8 cellular contexts compared by ENCODE assay signal in genomic region chr1:111199881-111200801, GRCh38. TPM values are rescaled to one million over a fixed set of nuclear protein-coding genes. Genes with fewer than 3 reads are reported as not detected.
DNase-seq lines count a peak whose midpoint lies in the region; ATAC-seq and TF ChIP-seq lines count a peak whose summit lies in the region.

Gene DENND2D (minus strand): TSS chr1:111200646. CDS start chr1:111200459, 187 bp downstream.

- peaks cover 63% of the 10 kb centered on the region for H3K4me1 ChIP-seq in Karpas-422 (ENCODE audit: low read length)
- peaks cover 0 to 85% (median 9%) of the 10 kb centered on the region in 9 donors for H3K4me1 ChIP-seq in heart right ventricle

- H3K9ac ChIP-seq in Karpas-422 (ENCODE audit: low read length), result no peak within 1 kb of the TSS

- 88% methylated on average over 17 of the region's 17 CpGs for WGBS in heart right ventricle, 2 donors

- H3K4me2 ChIP-seq in Karpas-422 (ENCODE audit: low read depth, low read length, poor library complexity, severe bottlenecking), result no peak within 1 kb of the TSS

- H3K36me3 ChIP-seq in Karpas-422 (ENCODE audit: insufficient read depth, low read length), result peaks cover 16% of the 10 kb centered on the region; the same call in 1 of the 2 replicates
- H3K36me3 ChIP-seq in heart right ventricle, result peaks cover 0 to 35% (median 0%) of the 10 kb centered on the region in 9 donors

- H3K9me3 Mint-ChIP-seq in activated CD8-positive, alpha-beta T cell treated with anti-CD3 and anti-CD28 coated beads, Interleukin-2, amount 10 ng/mL, durations not matched to agents 7 days and 5 days (ENCODE audit: insufficient read depth), result no peaks in the 10 kb centered on the region
- H3K9me3 Mint-ChIP-seq in nephron progenitor cell, result peaks cover 6% of the 10 kb centered on the region

- no peak within 1 kb of the TSS for H2AFZ ChIP-seq in Karpas-422 (ENCODE audit: low read length)

- no peak for TF ChIP-seq CTCF in heart right ventricle (IDR thresholded peaks at IDR 0.05)
- no peak for TF ChIP-seq CTCF in nephron progenitor cell (IDR thresholded peaks at IDR 0.05)

- intact Hi-C loops in heart right ventricle (cut with DNase I), result no loop called here

- no peaks in the 10 kb centered on the region for H3K9me2 ChIP-seq in Karpas-422 (replicated peaks; ENCODE audit: insufficient read depth, low read length)

- H3K36me3 Mint-ChIP-seq in activated CD8-positive, alpha-beta T cell treated with anti-CD3 and anti-CD28 coated beads, Interleukin-2, amount 10 ng/mL, durations not matched to agents 7 days and 5 days (ENCODE audit: low read depth), result peaks cover 65% of the 10 kb centered on the region
- H3K36me3 Mint-ChIP-seq in nephron progenitor cell (ENCODE audit: low read depth), result no peaks in the 10 kb centered on the region

- no peaks in the 10 kb centered on the region for H3K27me3 Mint-ChIP-seq in activated CD8-positive, alpha-beta T cell treated with anti-CD3 and anti-CD28 coated beads, Interleukin-2, amount 10 ng/mL, durations not matched to agents 7 days and 5 days (ENCODE audit: low read depth)
- H3K27me3 Mint-ChIP-seq in nephron progenitor cell (ENCODE audit: low read depth, poor library complexity), result peaks cover 40% of the 10 kb centered on the region

- DNase-seq in Karpas-422, result no peak
- DNase-seq in activated CD8-positive, alpha-beta T cell treated with anti-CD3 and anti-CD28 coated beads, Interleukin-2, amount 10 ng/mL, durations not matched to agents 7 days and 5 days, result peak; percentile 78
- DNase-seq in heart right ventricle, result peak; percentile 25 to 43
- DNase-seq in stimulated activated CD4-positive, alpha-beta T cell treated with anti-CD3 and anti-CD28 coated beads, Interleukin-12 subunit alpha, Interleukin-12 subunit beta, amount 100 ng/mL, for 4 hours, result peak; percentile 52
- DNase-seq in nephron progenitor cell, result no peak
- no peak for DNase-seq in DMS114 treated with DMSO at 0.1 percent for 48 hours (lab: John Stamatoyannopoulos, UW; ENCODE audit: unreplicated experiment)

- POLR2A ChIA-PET in activated CD8-positive, alpha-beta T cell treated with anti-CD3 and anti-CD28 coated beads, Interleukin-2, amount 10 ng/mL, durations not matched to agents 7 days and 5 days (lab: Charles Lee), result interaction anchor here (0.6 to 10.4 kb wide), 16 partner anchors 8 to 393 kb away, joined by 3 to 570 read pairs (median 4); partner anchors contain the start of genes CEPT1, CHI3L2 and DRAM2

- peak within 1 kb of the TSS; percentile 99 for H3K4me3 Mint-ChIP-seq in activated CD8-positive, alpha-beta T cell treated with anti-CD3 and anti-CD28 coated beads, Interleukin-2, amount 10 ng/mL, durations not matched to agents 7 days and 5 days
- no peak within 1 kb of the TSS for H3K4me3 Mint-ChIP-seq in nephron progenitor cell

- H3K9me3 ChIP-seq in Karpas-422 (ENCODE audit: low read length), result no peaks in the 10 kb centered on the region
- no peaks in the 10 kb centered on the region for H3K9me3 ChIP-seq in heart right ventricle

- peak within 1 kb of the TSS; percentile 99 for H3K27ac Mint-ChIP-seq in activated CD8-positive, alpha-beta T cell treated with anti-CD3 and anti-CD28 coated beads, Interleukin-2, amount 10 ng/mL, durations not matched to agents 7 days and 5 days
- H3K27ac Mint-ChIP-seq in nephron progenitor cell, result no peak within 1 kb of the TSS

- ATAC-seq in activated CD8-positive, alpha-beta T cell treated with anti-CD3 and anti-CD28 coated beads, Interleukin-2, amount 10 ng/mL, durations not matched to agents 7 days and 5 days, result peak; percentile 37
- ATAC-seq in heart right ventricle (peak in 7 of 8 donors; percentile 13 to 72 (median 47)), GM21529 (IDR thresholded peaks at IDR 0.05; ENCODE audit: unreplicated experiment) (no peak), SK-N-SH treated with all-trans-retinoic acid at 6 μM for 48 hours (no peak)

- H3K79me2 ChIP-seq in Karpas-422 (ENCODE audit: low read length), result peaks cover 34% of the 10 kb centered on the region

- H3K27me3 ChIP-seq in Karpas-422 (ENCODE audit: low read length) (no peaks in the 10 kb centered on the region), heart right ventricle (peaks cover 9 to 24% (median 14%) of the 10 kb centered on the region in 7 donors)

- CTCF ChIA-PET in activated CD8-positive, alpha-beta T cell treated with anti-CD3 and anti-CD28 coated beads, Interleukin-2, amount 10 ng/mL, durations not matched to agents 7 days and 5 days (lab: Charles Lee), result interaction anchor here (0.6 to 14.9 kb wide), 11 partner anchors 9 to 547 kb away, joined by 3 to 528 read pairs (median 3); partner anchors contain the start of genes CEPT1, CHI3L2 and DRAM2

- peaks cover 55% of the 10 kb centered on the region for H3K4me1 Mint-ChIP-seq in activated CD8-positive, alpha-beta T cell treated with anti-CD3 and anti-CD28 coated beads, Interleukin-2, amount 10 ng/mL, durations not matched to agents 7 days and 5 days (ENCODE audit: low read depth)
- peaks cover 9% of the 10 kb centered on the region for H3K4me1 Mint-ChIP-seq in nephron progenitor cell

- no peaks in the 10 kb centered on the region for H4K20me1 ChIP-seq in Karpas-422 (ENCODE audit: insufficient read depth, low read depth, low read length)

- H3K27ac ChIP-seq in Karpas-422 (ENCODE audit: low read length) (peak within 1 kb of the TSS; percentile 88), heart right ventricle (peak within 1 kb of the TSS in 4 of 10 donors; percentile 25 to 93 (median 44))

- H3K4me3 ChIP-seq in Karpas-422 (ENCODE audit: low read length) (no peak within 1 kb of the TSS), heart right ventricle (peak within 1 kb of the TSS in 5 of 10 donors; percentile 5 to 58 (median 15))

TF ChIP-seq in SK-N-SH treated with all-trans-retinoic acid at 6 μM for 48 hours, 23 proteins besides CTCF, POLR2A, EP300 and RAD21:
- TF ChIP-seq, protein P1, sequence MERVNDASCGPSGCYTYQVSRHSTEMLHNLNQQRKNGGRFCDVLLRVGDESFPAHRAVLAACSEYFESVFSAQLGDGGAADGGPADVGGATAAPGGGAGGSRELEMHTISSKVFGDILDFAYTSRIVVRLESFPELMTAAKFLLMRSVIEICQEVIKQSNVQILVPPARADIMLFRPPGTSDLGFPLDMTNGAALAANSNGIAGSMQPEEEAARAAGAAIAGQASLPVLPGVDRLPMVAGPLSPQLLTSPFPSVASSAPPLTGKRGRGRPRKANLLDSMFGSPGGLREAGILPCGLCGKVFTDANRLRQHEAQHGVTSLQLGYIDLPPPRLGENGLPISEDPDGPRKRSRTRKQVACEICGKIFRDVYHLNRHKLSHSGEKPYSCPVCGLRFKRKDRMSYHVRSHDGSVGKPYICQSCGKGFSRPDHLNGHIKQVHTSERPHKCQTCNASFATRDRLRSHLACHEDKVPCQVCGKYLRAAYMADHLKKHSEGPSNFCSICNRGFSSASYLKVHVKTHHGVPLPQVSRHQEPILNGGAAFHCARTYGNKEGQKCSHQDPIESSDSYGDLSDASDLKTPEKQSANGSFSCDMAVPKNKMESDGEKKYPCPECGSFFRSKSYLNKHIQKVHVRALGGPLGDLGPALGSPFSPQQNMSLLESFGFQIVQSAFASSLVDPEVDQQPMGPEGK (CRISPR knock-in tag; IDR thresholded peaks at IDR 0.05; ENCODE audit: borderline replicate concordance), result no peak
- TF ChIP-seq ARNTL (CRISPR knock-in tag; IDR thresholded peaks at IDR 0.05; ENCODE audit: borderline replicate concordance, low read depth) (no peak), ZC3H10 (CRISPR knock-in tag; IDR thresholded peaks at IDR 0.05) (no peak), CSRNP3 (CRISPR knock-in tag; IDR thresholded peaks at IDR 0.05) (no peak), TCF4 (CRISPR knock-in tag; IDR thresholded peaks at IDR 0.05; ENCODE audit: borderline replicate concordance) (no peak), TOX (CRISPR knock-in tag; IDR thresholded peaks at IDR 0.05; ENCODE audit: borderline replicate concordance) (no peak), ESRRG (CRISPR knock-in tag; IDR thresholded peaks at IDR 0.05) (no peak), ZNF70 (CRISPR knock-in tag; IDR thresholded peaks at IDR 0.05) (no peak)

RNA-seq across cellular contexts. Expression of gene DENND2D, which starts in this region (rescaled TPM):
- 80.2 and 90.9 TPM in 2 replicates for total RNA-seq in Karpas-422 (2014; rRNA removed; shearing (Covaris generic); ENCODE audit: low replicate concordance)
- 100 to 1,000 TPM; 262 to 275 TPM for total RNA-seq in activated CD8-positive, alpha-beta T cell treated with anti-CD3 and anti-CD28 coated beads, Interleukin-2, amount 10 ng/mL, durations not matched to agents 7 days and 5 days
- 10 to 100 TPM in 1 of 10 donors, 1 to 10 TPM in 3, under 1 TPM in 6; 0.46 to 11.9 (median 0.85) TPM for total RNA-seq in heart right ventricle
- 1 to 10 TPM; 1.1 to 2.3 TPM for polyA plus RNA-seq in heart right ventricle

Comparison
In these comparisons a context has a peak if more than half of its experiments do, and no peak if none do; other contexts are left out.
1. DNase-seq: peak in activated CD8-positive, alpha-beta T cell treated with anti-CD3 and anti-CD28 coated beads, Interleukin-2, amount 10 ng/mL, durations not matched to agents 7 days and 5 days (single experiment), heart right ventricle (2 of 2) and stimulated activated CD4-positive, alpha-beta T cell treated with anti-CD3 and anti-CD28 coated beads, Interleukin-12 subunit alpha, Interleukin-12 subunit beta, amount 100 ng/mL, for 4 hours (single experiment); none in Karpas-422 (single experiment), nephron progenitor cell (single experiment) and DMS114 treated with DMSO at 0.1 percent for 48 hours (single experiment).
2. ATAC-seq: peak in activated CD8-positive, alpha-beta T cell treated with anti-CD3 and anti-CD28 coated beads, Interleukin-2, amount 10 ng/mL, durations not matched to agents 7 days and 5 days (single experiment) and heart right ventricle (7 of 8); none in GM21529 (single experiment) and SK-N-SH treated with all-trans-retinoic acid at 6 μM for 48 hours (single experiment).